ENCODE assay signal across 15 cellular contexts in the genomic region with DNA sequence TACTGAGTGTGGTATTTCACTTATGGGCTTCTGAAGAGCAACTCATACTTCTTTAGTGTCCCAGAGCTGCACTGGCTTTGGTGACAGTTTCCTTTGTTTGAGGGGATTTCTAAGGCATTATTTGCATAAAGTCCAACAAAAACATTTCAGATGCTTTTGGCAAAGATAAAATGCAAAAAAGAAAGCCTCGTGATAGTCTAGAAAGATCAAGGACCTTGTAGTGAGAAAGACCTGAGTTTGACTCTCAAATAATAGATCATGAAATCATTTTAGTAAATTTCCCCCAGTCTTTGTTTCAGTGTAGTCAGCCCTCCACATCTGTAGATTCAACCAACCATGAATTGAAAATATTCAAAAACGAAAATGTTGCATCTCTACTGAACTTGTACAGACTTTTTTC.
DNase-seq lines count a peak whose midpoint lies in the region; ATAC-seq and TF ChIP-seq lines count a peak whose summit lies in the region.
"Had no signal": no experiment of that assay in that cellular context is flagged by ENCODE, and none has a peak within 500 bp of the region (broad histone marks: within the 10 kb centered on the region; RNA-seq: fewer than 3 reads in every experiment).

No MANE protein-coding gene starts in this region.

- POLR2A ChIA-PET in activated CD4-positive, alpha-beta memory T cell treated with anti-CD3 and anti-CD28 coated beads for 36 hours (lab: Charles Lee), result no interaction called here

- DNase-seq in left lung, result no peak
- DNase-seq in activated CD4-positive, alpha-beta memory T cell treated with anti-CD3 and anti-CD28 coated beads for 36 hours, result no peak
- no peak for DNase-seq in activated naive CD4-positive, alpha-beta T cell treated with anti-CD3 and anti-CD28 coated beads, Interleukin-2, amount 50 U/mL, for 72 hours (ENCODE audit: low spot score in 2 of 2)
- no peak for DNase-seq in inferior parietal cortex (ENCODE audit: extremely low spot score)
- DNase-seq: activated CD4-positive, alpha-beta T cell treated with anti-CD3 and anti-CD28 coated beads for 1 hour; activated T-cell treated with anti-CD3 and anti-CD28 coated beads, Interleukin-2, amount 50 U/mL, for 48 hours; aorta; COR-L47; dermis blood vessel endothelial cell; mammary epithelial cell; MM.1S had no signal

- H3K4me2 ChIP-seq in BLaER1, result peak overlapping the region; percentile 26; the same call in 1 of the 2 replicates

- CTCF ChIA-PET in activated CD4-positive, alpha-beta memory T cell treated with anti-CD3 and anti-CD28 coated beads for 36 hours (lab: Charles Lee), result no interaction called here

- peaks cover 6% of the 10 kb centered on the region for H3K36me3 Mint-ChIP-seq in activated CD4-positive, alpha-beta memory T cell treated with anti-CD3 and anti-CD28 coated beads for 36 hours
- H3K36me3 Mint-ChIP-seq in activated naive CD4-positive, alpha-beta T cell treated with anti-CD3 and anti-CD28 coated beads, Interleukin-2, amount 50 U/mL, for 72 hours, result peaks cover 13 to 21% of the 10 kb centered on the region in 2 donors

- H3K27me3 Mint-ChIP-seq in activated CD4-positive, alpha-beta memory T cell treated with anti-CD3 and anti-CD28 coated beads for 36 hours, result no peaks in the 10 kb centered on the region

- TF ChIP-seq CTCF in left lung (IDR thresholded peaks at IDR 0.05), result no peak

- H3K36me3 ChIP-seq in BLaER1 (no peaks in the 10 kb centered on the region), left lung (no peaks in the 10 kb centered on the region)

- H4K20me1 ChIP-seq in BLaER1, result no peaks in the 10 kb centered on the region

- H3K9ac ChIP-seq in BLaER1, result peak overlapping the region; percentile 43; the same call in 1 of the 2 replicates

- H3K9me3 Mint-ChIP-seq in activated CD4-positive, alpha-beta memory T cell treated with anti-CD3 and anti-CD28 coated beads for 36 hours, result peaks cover 14% of the 10 kb centered on the region
- H3K9me3 Mint-ChIP-seq in activated naive CD4-positive, alpha-beta T cell treated with anti-CD3 and anti-CD28 coated beads, Interleukin-2, amount 50 U/mL, for 72 hours, result peaks cover 15 to 19% of the 10 kb centered on the region in 2 donors

- H3K27me3 ChIP-seq in BLaER1 (no peaks in the 10 kb centered on the region), left lung (no peaks in the 10 kb centered on the region)

- ATAC-seq in GM18909 (IDR thresholded peaks at IDR 0.05; ENCODE audit: poor library complexity, unreplicated experiment) (peak; percentile 65), HG03060 (IDR thresholded peaks at IDR 0.05; ENCODE audit: low read depth, unreplicated experiment) (peak; percentile 33), left lung (no peak)
- no peak for ATAC-seq in activated naive CD4-positive, alpha-beta T cell treated with anti-CD3 and anti-CD28 coated beads, Interleukin-2, amount 50 U/mL, for 72 hours

- H3K27ac Mint-ChIP-seq in activated CD4-positive, alpha-beta memory T cell treated with anti-CD3 and anti-CD28 coated beads for 36 hours, result no peak overlapping the region
- no peak overlapping the region for H3K27ac Mint-ChIP-seq in activated naive CD4-positive, alpha-beta T cell treated with anti-CD3 and anti-CD28 coated beads, Interleukin-2, amount 50 U/mL, for 72 hours

- no peak overlapping the region for H3K4me3 Mint-ChIP-seq in activated CD4-positive, alpha-beta memory T cell treated with anti-CD3 and anti-CD28 coated beads for 36 hours

- H3K4me1 ChIP-seq in BLaER1 (peaks cover 35% of the 10 kb centered on the region), left lung (peaks cover 32 to 62% of the 10 kb centered on the region in 2 donors)

- H3K9me3 ChIP-seq in BLaER1, result 0 out of 2 replicates have a peak, but pooled peaks cover 3% of the 10 kb centered on the region
- H3K9me3 ChIP-seq in left lung, result peaks cover 0 to 4% of the 10 kb centered on the region in 2 donors

- H3K4me3 ChIP-seq in BLaER1, result no peak overlapping the region
- no peak overlapping the region for H3K4me3 ChIP-seq in left lung

- H3K4me1 Mint-ChIP-seq in activated CD4-positive, alpha-beta memory T cell treated with anti-CD3 and anti-CD28 coated beads for 36 hours (ENCODE audit: low read depth), result peaks cover 24% of the 10 kb centered on the region

- H3K27ac ChIP-seq in BLaER1, result peak overlapping the region; percentile 35; the same call in 1 of the 2 replicates
- H3K27ac ChIP-seq in angular gyrus (ENCODE audit: low read depth, low read length), result peak overlapping the region; percentile 35
- H3K27ac ChIP-seq in left lung, result peak overlapping the region in 1 of 2 donors; percentile 91

- intact Hi-C loops in left lung (cut with DNase I), result no loop called here
- intact Hi-C loops in activated CD4-positive, alpha-beta memory T cell treated with anti-CD3 and anti-CD28 coated beads for 36 hours (cut with micrococcal nuclease), result no loop called here

Comparison
In these comparisons a context has a peak if more than half of its experiments do, and no peak if none do; other contexts are left out.
1. ATAC-seq: peak in GM18909 (single experiment) and HG03060 (single experiment); none in left lung (single experiment) and activated naive CD4-positive, alpha-beta T cell treated with anti-CD3 and anti-CD28 coated beads, Interleukin-2, amount 50 U/mL, for 72 hours (0 of 2).